ENCODE assay signal across 8 cellular contexts in the genomic region with DNA sequence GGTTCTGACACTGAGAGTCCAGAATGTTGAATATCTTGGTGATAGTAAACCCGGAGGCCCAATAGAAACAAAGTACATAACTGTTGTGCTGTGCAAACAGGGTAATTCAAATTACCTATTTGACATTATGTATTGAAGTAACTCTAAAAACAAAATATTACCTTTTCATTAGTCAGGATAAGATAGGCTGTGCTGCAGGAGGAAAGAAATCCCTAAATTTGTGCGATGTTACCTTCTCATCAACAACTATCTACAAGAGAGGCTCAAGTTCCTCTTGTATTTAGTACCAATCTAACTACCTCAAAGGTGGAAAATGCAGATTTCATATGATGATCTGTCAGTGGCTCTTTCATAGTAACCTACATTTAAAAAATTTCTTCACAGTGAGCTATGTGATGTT.
"Had no signal": no experiment of that assay in that cellular context is flagged by ENCODE, and none has a peak within 500 bp of the region (broad histone marks: within the 10 kb centered on the region; RNA-seq: fewer than 3 reads in every experiment).

No MANE protein-coding gene starts in this region.

- FAIRE-seq: G401.6, GM12891, GM12892, GM18507, GM19239 had no signal

- DNase-seq: GDM1, GF-D8 had no signal

- ATAC-seq: GM12878 had no signal

- H3K4me3 ChIP-seq: GM12878 had no signal
